In genomic region chr20:34472246-34472925, GRCh38 we compare ENCODE assay signal across 9 cellular contexts. TPM values are rescaled to one million over a fixed set of nuclear protein-coding genes. Genes with fewer than 3 reads are reported as not detected.
DNase-seq lines count a peak whose midpoint lies in the region; ATAC-seq and TF ChIP-seq lines count a peak whose summit lies in the region.
"Had no signal": no experiment of that assay in that cellular context is flagged by ENCODE, and none has a peak within 500 bp of the region (broad histone marks: within the 10 kb centered on the region; RNA-seq: fewer than 3 reads in every experiment).

No MANE protein-coding gene starts in this region.

- H3K9me2 ChIP-seq in Karpas-422 (replicated peaks; ENCODE audit: insufficient read depth, low read length): no peaks in the 10 kb centered on the region

- no peak overlapping the region for H2AFZ ChIP-seq in Karpas-422 (ENCODE audit: low read length)

- intact Hi-C loops in lower lobe of right lung (cut with DNase I) (loop anchor here (10.0 kb wide), 1 partner anchor 158 kb away; no protein-coding TSS in a partner anchor), head of caudate nucleus (cut with DNase I) (no loop called here)
- intact Hi-C loops in activated CD8-positive, alpha-beta T cell treated with anti-CD3 and anti-CD28 coated beads for 36 hours (cut with micrococcal nuclease): loop anchor here (2.0 kb wide), 1 partner anchor 160 kb away; no protein-coding TSS in a partner anchor

- H3K9me3 ChIP-seq in Karpas-422 (ENCODE audit: low read length): no peaks in the 10 kb centered on the region
- no peaks in the 10 kb centered on the region for H3K9me3 ChIP-seq in lower lobe of right lung
- H3K9me3 ChIP-seq: ovary had no signal

- peaks cover 15% of the 10 kb centered on the region for H3K79me2 ChIP-seq in Karpas-422 (ENCODE audit: low read length)

- H3K36me3 ChIP-seq in Karpas-422 (ENCODE audit: insufficient read depth, low read length): peaks cover 21% of the 10 kb centered on the region
- peaks cover 22% of the 10 kb centered on the region for H3K36me3 ChIP-seq in brain microvascular endothelial cell (replicated peaks)
- peaks cover 51% of the 10 kb centered on the region for H3K36me3 ChIP-seq in lower lobe of right lung
- H3K36me3 ChIP-seq: ovary had no signal

- no peak overlapping the region for H3K4me2 ChIP-seq in Karpas-422 (ENCODE audit: low read depth, low read length, poor library complexity, severe bottlenecking)

- CTCF ChIA-PET in activated CD8-positive, alpha-beta T cell treated with anti-CD3 and anti-CD28 coated beads for 36 hours (lab: Charles Lee): interaction anchor here (0.6 to 2.2 kb wide), 4 partner anchors 51 to 695 kb away, joined by 3 to 40 read pairs (median 4); no protein-coding TSS in a partner anchor

- H3K27ac Mint-ChIP-seq in activated CD8-positive, alpha-beta T cell treated with anti-CD3 and anti-CD28 coated beads for 36 hours: no peak overlapping the region

- H3K4me1 Mint-ChIP-seq in activated CD8-positive, alpha-beta T cell treated with anti-CD3 and anti-CD28 coated beads for 36 hours (ENCODE audit: low read depth): peaks cover 15% of the 10 kb centered on the region

- no peaks in the 10 kb centered on the region for H4K20me1 ChIP-seq in Karpas-422 (ENCODE audit: insufficient read depth, low read depth, low read length)

- H3K4me3 Mint-ChIP-seq in activated CD8-positive, alpha-beta T cell treated with anti-CD3 and anti-CD28 coated beads for 36 hours: no peak overlapping the region

- H3K27ac ChIP-seq in Karpas-422 (ENCODE audit: low read length) (no peak overlapping the region), brain microvascular endothelial cell (no peak overlapping the region), lower lobe of right lung (no peak overlapping the region)
- H3K27ac ChIP-seq: ovary had no signal

- no peaks in the 10 kb centered on the region for H3K9me3 Mint-ChIP-seq in activated CD8-positive, alpha-beta T cell treated with anti-CD3 and anti-CD28 coated beads for 36 hours

- H3K27me3 ChIP-seq in Karpas-422 (ENCODE audit: low read length) (no peaks in the 10 kb centered on the region), brain microvascular endothelial cell (replicated peaks) (no peaks in the 10 kb centered on the region), lower lobe of right lung (ENCODE audit: low read depth) (no peaks in the 10 kb centered on the region)
- H3K27me3 ChIP-seq: ovary had no signal

- in situ Hi-C loops in brain microvascular endothelial cell (cut with HindIII; ENCODE audit: low pct_ligation_motif_present, low sequenced_read_pairs): no loop called here

- peak overlapping the region; percentile 17; the same call in 1 of the 2 replicates for H3K9ac ChIP-seq in Karpas-422 (ENCODE audit: low read length)

- peaks cover 14% of the 10 kb centered on the region for H3K4me1 ChIP-seq in Karpas-422 (ENCODE audit: low read length)
- peaks cover 12% of the 10 kb centered on the region for H3K4me1 ChIP-seq in lower lobe of right lung

- peaks cover 29% of the 10 kb centered on the region for H3K36me3 Mint-ChIP-seq in activated CD8-positive, alpha-beta T cell treated with anti-CD3 and anti-CD28 coated beads for 36 hours (ENCODE audit: low read depth)

- H3K4me3 ChIP-seq in AG09309 (ENCODE audit: control insufficient read depth, low read depth, low read length) (no peak overlapping the region), Karpas-422 (ENCODE audit: low read length) (no peak overlapping the region), brain microvascular endothelial cell (ENCODE audit: low read depth, low read length) (no peak overlapping the region), lower lobe of right lung (no peak overlapping the region)
- H3K4me3 ChIP-seq: ovary had no signal

- no peaks in the 10 kb centered on the region for H3K27me3 Mint-ChIP-seq in activated CD8-positive, alpha-beta T cell treated with anti-CD3 and anti-CD28 coated beads for 36 hours

- ATAC-seq in lower lobe of right lung (peak; percentile 49 to 60), GM21529 (IDR thresholded peaks at IDR 0.05; ENCODE audit: unreplicated experiment) (no peak)
- ATAC-seq in activated CD8-positive, alpha-beta T cell treated with anti-CD3 and anti-CD28 coated beads for 36 hours: no peak

- POLR2A ChIA-PET in activated CD8-positive, alpha-beta T cell treated with anti-CD3 and anti-CD28 coated beads for 36 hours (lab: Charles Lee): no interaction called here

- TF ChIP-seq CTCF in AG09309 (IDR thresholded peaks at IDR 0.05; ENCODE audit: control insufficient read depth, insufficient read depth, low read depth, low read length, missing control alignments) (no peak), brain microvascular endothelial cell (IDR thresholded peaks at IDR 0.05; ENCODE audit: low read depth, low read length, missing control alignments) (no peak), lower lobe of right lung (IDR thresholded peaks at IDR 0.05) (no peak)
- TF ChIP-seq CTCF in activated CD8-positive, alpha-beta T cell treated with anti-CD3 and anti-CD28 coated beads for 36 hours (IDR thresholded peaks at IDR 0.05): no peak

- DNase-seq in AG09309 (ENCODE audit: low read depth): peak; percentile 41
- DNase-seq in Karpas-422: no peak
- peak; percentile 26 for DNase-seq in brain microvascular endothelial cell
- no peak for DNase-seq in lower lobe of right lung
- no peak for DNase-seq in head of caudate nucleus
- DNase-seq in activated naive CD4-positive, alpha-beta T cell treated with anti-CD3 and anti-CD28 coated beads, Interleukin-2, amount 50 U/mL, for 16 hours: no peak
- DNase-seq in activated CD8-positive, alpha-beta T cell treated with anti-CD3 and anti-CD28 coated beads for 36 hours: no peak

RNA-seq across cellular contexts. Expression of gene DYNLRB1, which starts 43.8 kb away (rescaled TPM):
- total RNA-seq in Karpas-422 (2014; rRNA removed; shearing (Covaris generic); ENCODE audit: low replicate concordance): 163 and 179 TPM in 2 replicates
- total RNA-seq in lower lobe of right lung: 161 TPM
- 10 to 100 TPM; 66.6 to 70.9 TPM for total RNA-seq in activated CD8-positive, alpha-beta T cell treated with anti-CD3 and anti-CD28 coated beads for 36 hours

Comparison
In these comparisons a context has a peak if more than half of its experiments do, and no peak if none do; other contexts are left out.
1. DNase-seq: peak in AG09309 (single experiment) and brain microvascular endothelial cell (single experiment); none in Karpas-422 (single experiment), lower lobe of right lung (single experiment), head of caudate nucleus (0 of 42), activated naive CD4-positive, alpha-beta T cell treated with anti-CD3 and anti-CD28 coated beads, Interleukin-2, amount 50 U/mL, for 16 hours (single experiment) and activated CD8-positive, alpha-beta T cell treated with anti-CD3 and anti-CD28 coated beads for 36 hours (single experiment).
2. ATAC-seq: peak in lower lobe of right lung (2 of 2); none in GM21529 (single experiment) and activated CD8-positive, alpha-beta T cell treated with anti-CD3 and anti-CD28 coated beads for 36 hours (single experiment).